28 cellular contexts compared by ENCODE assay signal in the genomic region with DNA sequence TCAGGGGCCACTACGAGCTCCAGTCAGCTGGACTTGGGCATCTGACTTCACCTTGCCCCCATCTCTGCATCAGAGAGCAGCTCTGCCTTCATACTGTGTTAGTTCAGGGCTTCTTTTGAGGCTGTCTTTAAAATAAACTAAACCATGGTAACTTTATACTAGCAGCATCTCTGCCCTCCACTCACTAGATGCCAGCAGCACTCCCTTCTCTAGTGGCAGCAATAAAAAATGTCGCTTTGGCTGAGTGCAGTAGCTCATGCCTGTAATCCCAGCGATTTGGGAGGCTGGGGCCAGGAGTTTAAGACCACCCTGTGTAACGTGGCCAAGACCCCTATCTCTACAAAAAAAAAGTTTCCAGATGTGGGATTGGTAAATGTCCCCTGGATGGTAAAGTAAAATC.
A peak's percentile ranks its signal among the peaks of the same experiment; 100 is the strongest.
DNase-seq lines count a peak whose midpoint lies in the region; ATAC-seq and TF ChIP-seq lines count a peak whose summit lies in the region.
"Had no signal": no experiment of that assay in that cellular context is flagged by ENCODE, and none has a peak within 500 bp of the region (broad histone marks: within the 10 kb centered on the region; RNA-seq: fewer than 3 reads in every experiment).

No MANE protein-coding gene starts in this region.

- H3K4me2 ChIP-seq in mammary epithelial cell (ENCODE audit: insufficient read depth, low read depth, low read length) (no peak overlapping the region), SK-N-SH (no peak overlapping the region)
- H3K4me2 ChIP-seq: BLaER1 treated with 17β-estradiol and CSF1 and Interleukin-3, amounts not matched to agents 10 nM and 100 nM had no signal

- TF ChIP-seq EP300 in SK-N-SH (IDR thresholded peaks at IDR 0.05; ENCODE audit: borderline replicate concordance in 1 of 2, low read depth in 1 of 2, low read length in 1 of 2): no peak

- peaks cover 6% of the 10 kb centered on the region for H3F3A ChIP-seq in SK-N-SH (replicated peaks; ENCODE audit: insufficient read depth)

- H3K79me2 ChIP-seq in mammary epithelial cell (ENCODE audit: insufficient read depth, low read length) (no peaks in the 10 kb centered on the region), SK-N-SH (ENCODE audit: insufficient read depth) (no peaks in the 10 kb centered on the region)

- DNase-seq in mammary epithelial cell (no peak), MCF 10A (ENCODE audit: unreplicated experiment) (no peak), SK-N-SH (no peak), epithelial cell of prostate (ENCODE audit: low read depth, low spot score) (no peak), DMS153 treated with DMSO at 0.1 percent for 48 hours (lab: John Stamatoyannopoulos, UW; ENCODE audit: unreplicated experiment) (no peak), NCI-H128 (lab: John Stamatoyannopoulos, UW; ENCODE audit: unreplicated experiment) (no peak)
- DNase-seq: AML-193; CD4-positive, alpha-beta T cell; DMS79; EL; GDM1; H7; Kasumi-1; MG63; NCI-H1105 treated with DMSO at 0.1 percent for 48 hours; NCI-H2171 treated with DMSO at 0.1 percent for 48 hours; NCI-H345; NCI-H510A treated with DMSO at 0.1 percent for 48 hours; NCI-H748 treated with DMSO at 0.1 percent for 48 hours; RPMI8226; SHP77 treated with DMSO at 0.1 percent for 48 hours; T-helper 2 cell had no signal

- 87% methylated on average over 4 of the region's 4 CpGs for WGBS in mammary epithelial cell (ENCODE audit: low coverage, missing lambda C conversion rate)
- WGBS in SK-N-SH (ENCODE audit: low lambda C conversion rate): 37% methylated on average over 4 of the region's 4 CpGs

- intact Hi-C loops in mammary epithelial cell (cut with micrococcal nuclease) (loop anchor here (5.0 to 10.0 kb wide), 4 partner anchors 246 to 414 kb away; no protein-coding TSS in a partner anchor), MCF 10A (cut with micrococcal nuclease) (no loop called here)

- no peaks in the 10 kb centered on the region for H3K27me3 ChIP-seq in mammary epithelial cell (ENCODE audit: insufficient read depth, low read length)
- no peaks in the 10 kb centered on the region for H3K27me3 ChIP-seq in SK-N-SH (ENCODE audit: insufficient read depth)
- H3K27me3 ChIP-seq: BLaER1 treated with 17β-estradiol and CSF1 and Interleukin-3, amounts not matched to agents 10 nM and 100 nM; MG63 had no signal

- CTCF ChIA-PET in mammary epithelial cell (lab: Charles Lee; ENCODE audit: low non-redundant PET): no interaction called here
- CTCF ChIA-PET in MCF 10A (lab: Yijun Ruan, JAX): interaction anchor here (1.1 kb wide), 1 partner anchor 10 kb away, joined by 3 read pairs; no protein-coding TSS in a partner anchor
- CTCF ChIA-PET in SK-N-SH (lab: Yijun Ruan, JAX): interaction anchor here (0.7 to 1.5 kb wide), 2 partner anchors 15 to 578 kb away, joined by 3 to 6 read pairs; no protein-coding TSS in a partner anchor

- POLR2A ChIA-PET in MCF 10A (lab: Yijun Ruan, JAX) (interaction anchor here (1.2 to 2.6 kb wide), 3 partner anchors 24 to 53 kb away, joined by 4 to 8 read pairs (median 6); no protein-coding TSS in a partner anchor), SK-N-SH (lab: Yijun Ruan, JAX) (no interaction called here)

- BruUV-seq in mammary epithelial cell (replicated peaks; lab: Mats Ljungman, UMichigan) (no TSS peak), MCF 10A (replicated peaks; lab: Mats Ljungman, UMichigan) (no TSS peak)

- no peaks in the 10 kb centered on the region for H3K9me2 ChIP-seq in SK-N-SH

- H2AFZ ChIP-seq in mammary epithelial cell (ENCODE audit: low read depth, low read length) (peak overlapping the region; percentile 46), SK-N-SH (ENCODE audit: low read depth) (no peak overlapping the region)

- no peaks in the 10 kb centered on the region for H3K27me3 Mint-ChIP-seq in MCF 10A (ENCODE audit: insufficient read depth, unreplicated experiment)
- H3K27me3 Mint-ChIP-seq: CD4-positive, alpha-beta T cell had no signal

- H3K36me3 ChIP-seq in mammary epithelial cell (ENCODE audit: insufficient read depth, low read length) (no peaks in the 10 kb centered on the region), SK-N-SH (replicated peaks in 1 of 2; ENCODE audit: control insufficient read depth in 1 of 2, insufficient read depth in 2 of 2, low read length in 1 of 2) (no peaks in the 10 kb centered on the region)
- H3K36me3 ChIP-seq: BLaER1 treated with 17β-estradiol and CSF1 and Interleukin-3, amounts not matched to agents 10 nM and 100 nM; MG63 had no signal

- H3K9me3 Mint-ChIP-seq in MCF 10A (ENCODE audit: unreplicated experiment): no peaks in the 10 kb centered on the region
- H3K9me3 Mint-ChIP-seq: CD4-positive, alpha-beta T cell had no signal

- ATAC-seq in HG02588 (IDR thresholded peaks at IDR 0.05; ENCODE audit: unreplicated experiment) (no peak), GM18907 (IDR thresholded peaks at IDR 0.05; ENCODE audit: unreplicated experiment) (no peak)
- ATAC-seq: HepG2, K562 had no signal

- H3K36me3 Mint-ChIP-seq in MCF 10A (ENCODE audit: insufficient read depth, unreplicated experiment): no peaks in the 10 kb centered on the region

- TF ChIP-seq RAD21 in SK-N-SH (IDR thresholded peaks at IDR 0.05; ENCODE audit: low read length): peak; percentile 23

- in situ Hi-C loops in mammary epithelial cell (cut with MboI; ENCODE audit: low sequenced_read_pairs in 2 of 2): loop anchor here in 1 of 2 donors (10.0 kb wide), 1 partner anchor 576 kb away; no protein-coding TSS in a partner anchor

- peaks cover 57% of the 10 kb centered on the region for H3K4me1 ChIP-seq in mammary epithelial cell (ENCODE audit: insufficient read depth, low read length)
- H3K4me1 ChIP-seq in SK-N-SH (ENCODE audit: control insufficient read depth in 1 of 2, insufficient read depth in 2 of 2, low read depth in 1 of 2, low read length in 1 of 2): peaks cover 0 to 5% of the 10 kb centered on the region in 2 experiments; a peak in 2 of 4 replicates
- H3K4me1 ChIP-seq: BLaER1 treated with 17β-estradiol and CSF1 and Interleukin-3, amounts not matched to agents 10 nM and 100 nM had no signal

- no peak overlapping the region for H3K27ac Mint-ChIP-seq in MCF 10A (ENCODE audit: low read depth, unreplicated experiment)
- H3K27ac Mint-ChIP-seq: CD4-positive, alpha-beta T cell had no signal

- dilution Hi-C loops in mammary epithelial cell (cut with HindIII; ENCODE audit: low sequenced_read_pairs): no loop called here

- peak overlapping the region; percentile 100 for H3K27ac ChIP-seq in mammary epithelial cell (ENCODE audit: insufficient read depth, low read depth, low read length)
- H3K27ac ChIP-seq in SK-N-SH (ENCODE audit: low read depth in 2 of 2, low read length in 1 of 2): no peak overlapping the region
- H3K27ac ChIP-seq in epithelial cell of prostate: peak overlapping the region; percentile 98
- H3K27ac ChIP-seq: BLaER1 treated with 17β-estradiol and CSF1 and Interleukin-3, amounts not matched to agents 10 nM and 100 nM; SK-N-MC had no signal

- H3K4me3 Mint-ChIP-seq in MCF 10A (ENCODE audit: unreplicated experiment): no peak overlapping the region
- H3K4me3 Mint-ChIP-seq: CD4-positive, alpha-beta T cell had no signal

- peak in 1 of 2 donors; percentile 8 for TF ChIP-seq CTCF in mammary epithelial cell (conservative IDR thresholded peaks at IDR 0.05 in 1 of 2, IDR thresholded peaks at IDR 0.05 in 1 of 2; ENCODE audit: extremely low read depth in 1 of 2, insufficient read depth in 1 of 2, low read depth in 1 of 2, low read length in 2 of 2)
- TF ChIP-seq CTCF in MCF 10A (IDR thresholded peaks at IDR 0.05; ENCODE audit: unreplicated experiment): no peak
- TF ChIP-seq CTCF in SK-N-SH (IDR thresholded peaks at IDR 0.05): no peak; the same call in 1 of the 2 replicates

- peak overlapping the region; percentile 26 for H3K9ac ChIP-seq in mammary epithelial cell (ENCODE audit: insufficient read depth, low read length)
- no peak overlapping the region for H3K9ac ChIP-seq in SK-N-SH
- H3K9ac ChIP-seq: BLaER1 treated with 17β-estradiol and CSF1 and Interleukin-3, amounts not matched to agents 10 nM and 100 nM had no signal

- no peaks in the 10 kb centered on the region for H4K20me1 ChIP-seq in mammary epithelial cell (ENCODE audit: insufficient read depth, low read length)
- no peaks in the 10 kb centered on the region for H4K20me1 ChIP-seq in SK-N-SH (ENCODE audit: insufficient read depth)
- H4K20me1 ChIP-seq: BLaER1 treated with 17β-estradiol and CSF1 and Interleukin-3, amounts not matched to agents 10 nM and 100 nM had no signal

- H3K4me3 ChIP-seq in mammary epithelial cell (replicated peaks in 1 of 3; ENCODE audit: insufficient read depth in 1 of 3, low read depth in 2 of 3, low read length in 3 of 3) (no peak overlapping the region), SK-N-SH (ENCODE audit: low read depth in 2 of 2, low read length in 1 of 2) (no peak overlapping the region)
- H3K4me3 ChIP-seq: BLaER1 treated with 17β-estradiol and CSF1 and Interleukin-3, amounts not matched to agents 10 nM and 100 nM; K562; MG63; SK-N-MC had no signal

- H3K9me3 ChIP-seq in mammary epithelial cell (replicated peaks; ENCODE audit: insufficient read depth, low read length) (peaks cover 2% of the 10 kb centered on the region), SK-N-SH (no peaks in the 10 kb centered on the region)
- H3K9me3 ChIP-seq: BLaER1 treated with 17β-estradiol and CSF1 and Interleukin-3, amounts not matched to agents 10 nM and 100 nM; MG63 had no signal

- H3K4me1 Mint-ChIP-seq in MCF 10A (ENCODE audit: insufficient read depth, unreplicated experiment): peaks cover 21% of the 10 kb centered on the region

TF ChIP-seq in SK-N-SH, 30 proteins besides CTCF, POLR2A, EP300 and RAD21:
- no peak for TF ChIP-seq TEAD4 (IDR thresholded peaks at IDR 0.05; ENCODE audit: borderline replicate concordance, insufficient read depth)
- TF ChIP-seq, protein P1, sequence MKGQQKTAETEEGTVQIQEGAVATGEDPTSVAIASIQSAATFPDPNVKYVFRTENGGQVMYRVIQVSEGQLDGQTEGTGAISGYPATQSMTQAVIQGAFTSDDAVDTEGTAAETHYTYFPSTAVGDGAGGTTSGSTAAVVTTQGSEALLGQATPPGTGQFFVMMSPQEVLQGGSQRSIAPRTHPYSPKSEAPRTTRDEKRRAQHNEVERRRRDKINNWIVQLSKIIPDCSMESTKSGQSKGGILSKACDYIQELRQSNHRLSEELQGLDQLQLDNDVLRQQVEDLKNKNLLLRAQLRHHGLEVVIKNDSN (IDR thresholded peaks at IDR 0.05; ENCODE audit: borderline replicate concordance, low read depth): no peak
- TF ChIP-seq CHD2 (IDR thresholded peaks at IDR 0.05; ENCODE audit: low read length, partially characterized antibody): no peak
- no peak for TF ChIP-seq YY1 (IDR thresholded peaks at IDR 0.05; ENCODE audit: low read depth)
- TF ChIP-seq NFIC (IDR thresholded peaks at IDR 0.05; ENCODE audit: borderline replicate concordance): no peak
- TF ChIP-seq SMC3 (IDR thresholded peaks at IDR 0.05; ENCODE audit: low read depth, low read length): no peak
- no peak for TF ChIP-seq RFX5 (IDR thresholded peaks at IDR 0.05; ENCODE audit: low read length)
- TF ChIP-seq RCOR1 (IDR thresholded peaks at IDR 0.05; ENCODE audit: low read length): no peak

Comparison
In these comparisons a context has a peak if more than half of its experiments do, and no peak if none do; other contexts are left out.
1. H3K27ac ChIP-seq: peak in mammary epithelial cell (single experiment) and epithelial cell of prostate (single experiment); none in SK-N-SH (0 of 2).